Comparison of ENCODE assay signal across 23 cellular contexts in genomic region chr2:23468384-23469141, GRCh38.
"Had no signal": no experiment of that assay in that cellular context is flagged by ENCODE, and none has a peak within 500 bp of the region (broad histone marks: within the 10 kb centered on the region; RNA-seq: fewer than 3 reads in every experiment).

No MANE protein-coding gene starts in this region.

- FAIRE-seq: endometrium, frontal cortex had no signal

- H3K36me3 ChIP-seq: heart left ventricle, ovary, transverse colon had no signal

- H3K4me3 ChIP-seq: dorsolateral prefrontal cortex, heart left ventricle, lung, ovary, smooth muscle cell, transverse colon had no signal

- H3K4me1 ChIP-seq: heart left ventricle had no signal

- ATAC-seq: esophagus mucosa; heart left ventricle; left colon; left ventricle myocardium superior; naive thymus-derived CD4-positive, alpha-beta T cell; stimulated activated effector memory CD8-positive, alpha-beta T cell treated with anti-CD3 and anti-CD28 coated beads, Interleukin-12 subunit alpha, Interleukin-12 subunit beta, amount 100 ng/mL, for 72 hours; stimulated activated naive CD8-positive, alpha-beta T cell treated with anti-CD3 and anti-CD28 coated beads, Interleukin-15, Interleukin-2, amounts not matched to agents 100 U/mL and 50 U/mL, for 24 hours had no signal

- H3K27ac ChIP-seq: dorsolateral prefrontal cortex, ovary had no signal

- H3K9me3 ChIP-seq: heart left ventricle, ovary, transverse colon had no signal

- H3K27me3 ChIP-seq: ovary, transverse colon had no signal

- DNase-seq: cortex of kidney; dorsolateral prefrontal cortex; effector memory CD4-positive, alpha-beta T cell; heart left ventricle; hippocampal formation; left colon; left ventricle myocardium superior; mesenchymal stem cell; midbrain; naive thymus-derived CD4-positive, alpha-beta T cell; nephron progenitor cell; nucleus accumbens; ovary; stimulated activated CD4-positive, alpha-beta T cell treated with anti-CD3 and anti-CD28 coated beads, Interleukin-4, amount 100 ng/mL, for 1 hour; stimulated activated CD8-positive, alpha-beta memory T cell treated with anti-CD3 and anti-CD28 coated beads, Interleukin-4, amount 100 ng/mL, for 48 hours; stimulated activated naive CD8-positive, alpha-beta T cell treated with anti-CD3 and anti-CD28 coated beads, Interleukin-15, Interleukin-2, amounts not matched to agents 100 U/mL and 50 U/mL, for 24 hours; transverse colon had no signal

- H3K4me2 ChIP-seq: smooth muscle cell had no signal
